Comparison of ENCODE assay signal across 8 cellular contexts in genomic region chr19:42422576-42423461, GRCh38. TPM values are rescaled to one million over a fixed set of nuclear protein-coding genes. Genes with fewer than 3 reads are reported as not detected.
DNase-seq lines count a peak whose midpoint lies in the region; ATAC-seq and TF ChIP-seq lines count a peak whose summit lies in the region.

No MANE protein-coding gene starts in this region.

- WGBS in endodermal cell (ENCODE audit: insufficient coverage in 1 of 2, insufficient read length in 1 of 2), 2 experiments = 14 to 16% methylated on average over 14 to 43 of the region's 43 CpGs

- H3K27me3 ChIP-seq in GM06990 (replicated peaks; ENCODE audit: control insufficient read depth, insufficient read depth, low read length) (no peaks in the 10 kb centered on the region; the same call in 1 of the 2 replicates), MG63 (no peaks in the 10 kb centered on the region), endodermal cell (ENCODE audit: control insufficient read depth, insufficient read depth, low read length, poor library complexity, severe bottlenecking) (peaks cover 26% of the 10 kb centered on the region), mucosa of stomach (ENCODE audit: control insufficient read depth, insufficient read depth, low read length) (peaks cover 4% of the 10 kb centered on the region)

- DNase-seq in GM06990 (ENCODE audit: extremely low read depth, insufficient read length) (peak; percentile 77), MG63 (no peak), endodermal cell (peak; percentile 74), OCI-M2 (lab: John Stamatoyannopoulos, UW; ENCODE audit: unreplicated experiment) (no peak)
- DNase-seq in activated CD4-positive, alpha-beta memory T cell treated with anti-CD3 and anti-CD28 coated beads for 36 hours = peak; percentile 68
- peak; percentile 55 for DNase-seq in stimulated activated naive CD8-positive, alpha-beta T cell treated with anti-CD3 and anti-CD28 coated beads, Interleukin-15, Interleukin-2, amounts not matched to agents 100 U/mL and 50 U/mL, for 24 hours

- H3K27ac ChIP-seq in endodermal cell (ENCODE audit: low read depth, low read length) = peak overlapping the region; percentile 4

- TF ChIP-seq CTCF in GM06990 (IDR thresholded peaks at IDR 0.05; ENCODE audit: insufficient read depth, low read length, poor library complexity, severe bottlenecking) (no peak), endodermal cell (conservative IDR thresholded peaks at IDR 0.05) (no peak)

- H3K36me3 ChIP-seq in GM06990 (ENCODE audit: control insufficient read depth, insufficient read depth, low read length) = no peaks in the 10 kb centered on the region
- H3K36me3 ChIP-seq in MG63 = no peaks in the 10 kb centered on the region
- H3K36me3 ChIP-seq in endodermal cell (ENCODE audit: control insufficient read depth, insufficient read depth, low read length) = no peaks in the 10 kb centered on the region
- H3K36me3 ChIP-seq in mucosa of stomach (ENCODE audit: control insufficient read depth, insufficient read depth, low read length) = peaks cover 3% of the 10 kb centered on the region

- H3K9me3 Mint-ChIP-seq in activated CD4-positive, alpha-beta memory T cell treated with anti-CD3 and anti-CD28 coated beads for 36 hours = no peaks in the 10 kb centered on the region
- peaks cover 7% of the 10 kb centered on the region for H3K9me3 Mint-ChIP-seq in endodermal cell

- H3K9me3 ChIP-seq in MG63 = no peaks in the 10 kb centered on the region
- no peaks in the 10 kb centered on the region for H3K9me3 ChIP-seq in endodermal cell (ENCODE audit: control insufficient read depth, low read length)
- no peaks in the 10 kb centered on the region for H3K9me3 ChIP-seq in mucosa of stomach (ENCODE audit: control insufficient read depth, low read length)

- H3K9ac ChIP-seq in endodermal cell (ENCODE audit: extremely low read depth, low read length, poor library complexity, severe bottlenecking) = peak overlapping the region; percentile 30
- peak overlapping the region; percentile 66 for H3K9ac ChIP-seq in mucosa of stomach (ENCODE audit: low read length)

- H3K36me3 Mint-ChIP-seq in activated CD4-positive, alpha-beta memory T cell treated with anti-CD3 and anti-CD28 coated beads for 36 hours = no peaks in the 10 kb centered on the region
- peaks cover 3% of the 10 kb centered on the region for H3K36me3 Mint-ChIP-seq in endodermal cell (ENCODE audit: low read depth)

- peak overlapping the region; percentile 87 for H3K27ac Mint-ChIP-seq in activated CD4-positive, alpha-beta memory T cell treated with anti-CD3 and anti-CD28 coated beads for 36 hours
- H3K27ac Mint-ChIP-seq in endodermal cell = no peak overlapping the region

- no peaks in the 10 kb centered on the region for H3K27me3 Mint-ChIP-seq in activated CD4-positive, alpha-beta memory T cell treated with anti-CD3 and anti-CD28 coated beads for 36 hours
- peaks cover 93% of the 10 kb centered on the region for H3K27me3 Mint-ChIP-seq in endodermal cell (ENCODE audit: insufficient read depth)

- peaks cover 37% of the 10 kb centered on the region for H3K4me1 Mint-ChIP-seq in activated CD4-positive, alpha-beta memory T cell treated with anti-CD3 and anti-CD28 coated beads for 36 hours (ENCODE audit: low read depth)
- peaks cover 3% of the 10 kb centered on the region for H3K4me1 Mint-ChIP-seq in endodermal cell

- H3K4me3 Mint-ChIP-seq in activated CD4-positive, alpha-beta memory T cell treated with anti-CD3 and anti-CD28 coated beads for 36 hours = peak overlapping the region; percentile 92
- peak overlapping the region; percentile 67 for H3K4me3 Mint-ChIP-seq in endodermal cell

- H3K4me3 ChIP-seq in GM06990 (replicated peaks; ENCODE audit: low read depth, low read length) = peak overlapping the region; percentile 69
- peak overlapping the region; percentile 21 for H3K4me3 ChIP-seq in MG63
- H3K4me3 ChIP-seq in endodermal cell (ENCODE audit: low read length) = peak overlapping the region; percentile 82
- H3K4me3 ChIP-seq in mucosa of stomach (ENCODE audit: low read length) = peak overlapping the region; percentile 74

- intact Hi-C loops in activated CD4-positive, alpha-beta memory T cell treated with anti-CD3 and anti-CD28 coated beads for 36 hours (cut with micrococcal nuclease) = loop anchor here (1.0 to 5.0 kb wide), 5 partner anchors 18 to 291 kb away; partner anchors contain the start of genes MEGF8, PAFAH1B3, POU2F2 and PRR19

- POLR2A ChIA-PET in activated CD4-positive, alpha-beta memory T cell treated with anti-CD3 and anti-CD28 coated beads for 36 hours (lab: Charles Lee) = interaction anchor here (0.7 to 1.4 kb wide), 2 partner anchors 26 to 27 kb away, joined by 3 to 6 read pairs; no protein-coding TSS in a partner anchor

- ATAC-seq in GM21825 (IDR thresholded peaks at IDR 0.05; ENCODE audit: unreplicated experiment) = peak; percentile 36
- peak; percentile 58 for ATAC-seq in stimulated activated naive CD8-positive, alpha-beta T cell treated with anti-CD3 and anti-CD28 coated beads, Interleukin-15, Interleukin-2, amounts not matched to agents 100 U/mL and 50 U/mL, for 24 hours

- H3K4me1 ChIP-seq in endodermal cell (ENCODE audit: control insufficient read depth, insufficient read depth, low read length) (no peaks in the 10 kb centered on the region), mucosa of stomach (ENCODE audit: control insufficient read depth, insufficient read depth, low read length) (peaks cover 42% of the 10 kb centered on the region)

- CTCF ChIA-PET in activated CD4-positive, alpha-beta memory T cell treated with anti-CD3 and anti-CD28 coated beads for 36 hours (lab: Charles Lee) = interaction anchor here (1.0 to 4.3 kb wide), 10 partner anchors 10 to 290 kb away, joined by 3 to 43 read pairs (median 5); partner anchors contain the start of genes CEACAM1 and POU2F2

RNA-seq across cellular contexts. Expression of gene LIPE, which starts 4.4 kb away (rescaled TPM):
- total RNA-seq in MG63 (2014; rRNA removed; shearing (Covaris generic); ENCODE audit: low replicate concordance) = not detected in 2 replicates
- total RNA-seq in activated CD4-positive, alpha-beta memory T cell treated with anti-CD3 and anti-CD28 coated beads for 36 hours = 10 to 100 TPM; 31.6 to 31.8 TPM
- 1 to 10 TPM; 5.9 to 8.1 TPM for total RNA-seq in endodermal cell
- polyA plus RNA-seq in endodermal cell (2013, experiment 1 of 2) = 6.7 TPM
- polyA plus RNA-seq in endodermal cell (2013, experiment 2 of 2) = 7.5 TPM

RNA-seq across cellular contexts. Expression of gene CXCL17, which starts 19.9 kb away (rescaled TPM):
- not detected in 2 replicates for total RNA-seq in MG63 (2014; rRNA removed; shearing (Covaris generic); ENCODE audit: low replicate concordance)
- not detected for total RNA-seq in activated CD4-positive, alpha-beta memory T cell treated with anti-CD3 and anti-CD28 coated beads for 36 hours
- total RNA-seq in endodermal cell = under 1 TPM in 1 of 2 donors, not detected in 1; 0.37 TPM
- not detected for polyA plus RNA-seq in endodermal cell (2013, experiment 1 of 2)
- polyA plus RNA-seq in endodermal cell (2013, experiment 2 of 2) = not detected

RNA-seq across cellular contexts. Expression of gene CNFN, which starts 32.7 kb away (rescaled TPM):
- total RNA-seq in MG63 (2014; rRNA removed; shearing (Covaris generic); ENCODE audit: low replicate concordance) = not detected in 2 replicates
- total RNA-seq in activated CD4-positive, alpha-beta memory T cell treated with anti-CD3 and anti-CD28 coated beads for 36 hours = not detected
- 1 to 10 TPM; 5.0 to 6.6 TPM for total RNA-seq in endodermal cell
- 12.8 TPM for polyA plus RNA-seq in endodermal cell (2013, experiment 1 of 2)
- polyA plus RNA-seq in endodermal cell (2013, experiment 2 of 2) = 12.1 TPM

Comparison
In these comparisons a context has a peak if more than half of its experiments do, and no peak if none do; other contexts are left out.
1. DNase-seq: peak in GM06990 (single experiment), activated CD4-positive, alpha-beta memory T cell treated with anti-CD3 and anti-CD28 coated beads for 36 hours (single experiment), endodermal cell (single experiment) and stimulated activated naive CD8-positive, alpha-beta T cell treated with anti-CD3 and anti-CD28 coated beads, Interleukin-15, Interleukin-2, amounts not matched to agents 100 U/mL and 50 U/mL, for 24 hours (single experiment); none in MG63 (single experiment) and OCI-M2 (single experiment).
2. H3K4me3 ChIP-seq: peak in every context shown above with its lines; median percentile 82 in endodermal cell; 74 in mucosa of stomach; 69 in GM06990; 21 in MG63.